25 cellular contexts compared by ENCODE assay signal in the genomic region with DNA sequence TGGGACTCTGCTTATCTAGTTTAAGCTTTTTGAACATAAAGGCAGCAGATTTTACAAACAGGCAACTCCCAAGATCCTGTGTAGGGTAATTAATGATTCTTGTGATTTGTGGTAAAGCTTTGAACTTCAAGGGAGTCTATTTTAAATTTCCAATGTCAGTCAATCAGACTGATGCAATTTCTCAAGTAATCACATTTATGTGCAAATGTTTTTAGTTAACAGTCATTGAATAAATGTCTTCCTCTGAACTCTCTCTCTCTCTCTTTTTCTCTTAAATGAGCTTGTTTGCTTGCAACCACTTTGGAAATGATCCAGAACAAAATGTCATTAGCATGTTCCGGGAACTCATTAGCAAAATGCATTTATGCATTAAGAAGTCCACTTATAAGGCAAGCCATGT. TPM values are rescaled to one million over a fixed set of nuclear protein-coding genes. Genes with fewer than 3 reads are reported as not detected.
"Had no signal": no experiment of that assay in that cellular context is flagged by ENCODE, and none has a peak within 500 bp of the region (broad histone marks: within the 10 kb centered on the region; RNA-seq: fewer than 3 reads in every experiment).

No MANE protein-coding gene starts in this region.

- H3K4me1 ChIP-seq: colonic mucosa, esophagus muscularis mucosa, prostate gland, upper lobe of right lung had no signal

- H3K9me3 ChIP-seq: colonic mucosa, esophagus muscularis mucosa, prostate gland, thoracic aorta, upper lobe of right lung had no signal

- DNase-seq: activated CD4-positive, alpha-beta memory T cell treated with anti-CD3 and anti-CD28 coated beads, Interleukin-2, amount 10 ng/mL, durations not matched to agents 7 days and 5 days; activated CD4-positive, alpha-beta T cell treated with anti-CD3 and anti-CD28 coated beads, Interleukin-2, amount 10 ng/mL, durations not matched to agents 24 days and 14 days; activated effector memory CD4-positive, alpha-beta T cell treated with Interleukin-2 at 50 U/mL for 16 hours; activated naive CD4-positive, alpha-beta T cell treated with anti-CD3 and anti-CD28 coated beads for 36 hours; activated naive CD8-positive, alpha-beta T cell treated with anti-CD3 and anti-CD28 coated beads, Interleukin-2, amount 10 ng/mL, durations not matched to agents 7 days and 5 days; activated T-cell treated with anti-CD3 and anti-CD28 coated beads, Interleukin-2, amount 50 U/mL, for 72 hours; amniotic stem cell; colonic mucosa; dorsolateral prefrontal cortex; glutamatergic neuron; hippocampal formation; left ventricle myocardium superior; mammary epithelial cell; midbrain; natural killer cell; right cardiac atrium; stimulated activated CD4-positive, alpha-beta T cell treated with anti-CD3 and anti-CD28 coated beads, Interleukin-4, amount 100 ng/mL, for 24 hours; stimulated activated naive CD4-positive, alpha-beta T cell treated with Interleukin-2 at 50 U/mL for 16 hours; upper lobe of right lung had no signal

- H3K27ac ChIP-seq: colonic mucosa, dorsolateral prefrontal cortex, esophagus muscularis mucosa, prostate gland, thoracic aorta, upper lobe of right lung had no signal

- H3K4me3 ChIP-seq: colonic mucosa, dorsolateral prefrontal cortex, esophagus muscularis mucosa, prostate gland, thoracic aorta, upper lobe of right lung had no signal

- ATAC-seq: activated CD4-positive, CD25-positive, alpha-beta regulatory T cell treated with anti-CD3 and anti-CD28 coated beads, Interleukin-2, amount 50 U/mL, for 24 hours; activated T-cell treated with anti-CD3 and anti-CD28 coated beads, Interleukin-2, amount 50 U/mL, for 72 hours; left ventricle myocardium superior; natural killer cell; right cardiac atrium; upper lobe of right lung had no signal

- H3K36me3 ChIP-seq: colonic mucosa, esophagus muscularis mucosa, prostate gland, thoracic aorta, upper lobe of right lung had no signal

- H3K27me3 ChIP-seq: colonic mucosa, dorsolateral prefrontal cortex, esophagus muscularis mucosa, upper lobe of right lung had no signal

RNA-seq across cellular contexts. Expression of gene NYAP2, which starts 31.9 kb away (rescaled TPM):
- total RNA-seq: activated CD4-positive, alpha-beta memory T cell treated with anti-CD3 and anti-CD28 coated beads, Interleukin-2, amount 10 ng/mL, durations not matched to agents 7 days and 5 days; activated CD4-positive, alpha-beta T cell treated with anti-CD3 and anti-CD28 coated beads, Interleukin-2, amount 10 ng/mL, durations not matched to agents 24 days and 14 days; activated naive CD4-positive, alpha-beta T cell treated with anti-CD3 and anti-CD28 coated beads for 36 hours; activated naive CD8-positive, alpha-beta T cell treated with anti-CD3 and anti-CD28 coated beads, Interleukin-2, amount 10 ng/mL, durations not matched to agents 7 days and 5 days; bronchial epithelial cell; left ventricle myocardium superior; mammary epithelial cell; osteocyte; right cardiac atrium had no signal
- polyA plus RNA-seq: mammary epithelial cell, right cardiac atrium had no signal
